In the genomic region with DNA sequence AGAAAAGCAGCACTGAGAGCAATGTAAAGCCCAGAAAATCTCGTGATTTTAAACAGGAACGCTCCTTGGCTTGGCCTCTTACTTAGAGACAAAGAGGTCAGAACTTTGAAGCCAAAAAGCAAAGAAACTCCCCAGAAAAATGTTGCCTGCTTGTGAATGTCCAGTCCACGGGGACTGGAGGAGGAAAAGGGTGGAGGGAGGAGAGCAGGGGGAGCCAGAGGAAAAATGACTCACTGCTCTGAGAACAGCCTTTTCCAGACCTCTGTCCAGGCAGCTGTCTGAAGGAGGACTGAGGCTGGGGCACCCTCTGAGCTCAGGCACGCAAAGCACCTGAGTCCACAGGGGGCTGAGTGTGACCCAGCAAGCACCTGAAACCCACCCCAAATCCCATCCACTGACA, we compare ENCODE assay signal across 9 cellular contexts.
A peak's percentile ranks its signal among the peaks of the same experiment; 100 is the strongest.
DNase-seq lines count a peak whose midpoint lies in the region; ATAC-seq, FAIRE-seq and TF ChIP-seq lines count a peak whose summit lies in the region.
"Had no signal": no experiment of that assay in that cellular context is flagged by ENCODE, and none has a peak within 500 bp of the region (broad histone marks: within the 10 kb centered on the region; RNA-seq: fewer than 3 reads in every experiment).

No MANE protein-coding gene starts in this region.

- CTCF ChIA-PET in MCF 10A (lab: Yijun Ruan, JAX): interaction anchor here (1.1 kb wide), 1 partner anchor 84 kb away, joined by 3 read pairs; no protein-coding TSS in a partner anchor

- no peak overlapping the region for H3K56ac ChIP-seq in H9 (ENCODE audit: insufficient read length, low read depth, low read length)

- H3K23me2 ChIP-seq in H9 (ENCODE audit: insufficient read length, low read depth, low read length, poor library complexity, severe bottlenecking): no peaks in the 10 kb centered on the region

- no peak overlapping the region for H3T11ph ChIP-seq in H9 (ENCODE audit: low read length)

- no peaks in the 10 kb centered on the region for H3K79me1 ChIP-seq in H9 (ENCODE audit: insufficient read depth, low read depth, low read length, poor library complexity, severe bottlenecking)

- no peak overlapping the region for H2BK5ac ChIP-seq in H9 (ENCODE audit: insufficient read length, low read length)

- H3K9ac ChIP-seq in H9 (ENCODE audit: extremely low read depth, insufficient read length, low read length): no peak overlapping the region

- no peak overlapping the region for H3K4me2 ChIP-seq in H9 (ENCODE audit: insufficient read depth, insufficient read length, low read length)

- no peak for ATAC-seq in HG03196 (IDR thresholded peaks at IDR 0.05; ENCODE audit: unreplicated experiment)

- H3K14ac ChIP-seq in H9 (ENCODE audit: insufficient read depth, low read length): no peak overlapping the region

- H3K79me2 ChIP-seq in H9 (ENCODE audit: insufficient read depth, low read length): no peaks in the 10 kb centered on the region; the same call in 1 of the 2 replicates

- H2AFZ ChIP-seq in H9 (ENCODE audit: low read length): no peak overlapping the region

- H2BK15ac ChIP-seq in H9 (ENCODE audit: low read depth, low read length): no peak overlapping the region

- no TSS peak for BruUV-seq in MCF 10A (replicated peaks; lab: Mats Ljungman, UMichigan)

- H3K4me3 ChIP-seq in kidney epithelial cell (ENCODE audit: low read depth, low read length): no peak overlapping the region

- no peak overlapping the region for H3K4ac ChIP-seq in H9 (ENCODE audit: low read depth, low read length)

- H3K4me1 ChIP-seq in H9 (ENCODE audit: insufficient read depth, low read length): peaks cover 7% of the 10 kb centered on the region; the same call in 1 of the 2 replicates

- no peak overlapping the region for H4K91ac ChIP-seq in H9 (ENCODE audit: insufficient read length, low read depth, low read length)

- no peak overlapping the region for H3K27ac ChIP-seq in H9 (ENCODE audit: insufficient read length, low read depth, low read length)

- no peak for TF ChIP-seq POLR2A in GM12892 (IDR thresholded peaks at IDR 0.05; ENCODE audit: low read depth, low read length)

- no peak for TF ChIP-seq CTCF in H9 (conservative IDR thresholded peaks at IDR 0.05)
- TF ChIP-seq CTCF in MCF 10A (IDR thresholded peaks at IDR 0.05; ENCODE audit: unreplicated experiment): no peak
- no peak for TF ChIP-seq CTCF in kidney epithelial cell (IDR thresholded peaks at IDR 0.05; ENCODE audit: insufficient read depth, low read length, poor library complexity, severe bottlenecking)

- no peak overlapping the region for H2BK20ac ChIP-seq in H9 (ENCODE audit: low read depth, low read length, poor library complexity, severe bottlenecking)

- H3K4me3 Mint-ChIP-seq in H9 (no peak overlapping the region), MCF 10A (ENCODE audit: unreplicated experiment) (peak overlapping the region; percentile 18)

- no peak for DNase-seq in H9
- peak; percentile 71 for DNase-seq in MCF 10A (ENCODE audit: unreplicated experiment)
- peak; percentile 56 for DNase-seq in kidney epithelial cell (ENCODE audit: low read depth)
- peak; percentile 65 for DNase-seq in smooth muscle cell of the brain vasculature (ENCODE audit: low read depth, low spot score)
- no peak for DNase-seq in activated T-cell treated with anti-CD3 and anti-CD28 coated beads for 4 hours
- no peak for DNase-seq in GM12892 (ENCODE audit: insufficient read length)
- DNase-seq in stimulated activated CD4-positive, alpha-beta T cell treated with anti-CD3 and anti-CD28 coated beads, Interleukin-15, amount 100 ng/mL, for 24 hours: no peak
- DNase-seq: SIG-M5 had no signal

- H3K27me3 Mint-ChIP-seq in H9 (ENCODE audit: low read depth) (no peaks in the 10 kb centered on the region), MCF 10A (ENCODE audit: insufficient read depth, unreplicated experiment) (no peaks in the 10 kb centered on the region)

- no peak overlapping the region for H2AK5ac ChIP-seq in H9 (ENCODE audit: insufficient read length, low read length)

- no peak overlapping the region for H3K23ac ChIP-seq in H9 (ENCODE audit: insufficient read length, low read depth, low read length)

- intact Hi-C loops in MCF 10A (cut with micrococcal nuclease): no loop called here

- POLR2A ChIA-PET in MCF 10A (lab: Yijun Ruan, JAX): interaction anchor here (0.5 to 1.3 kb wide), 4 partner anchors 11 to 146 kb away, joined by 3 to 8 read pairs (median 4); a partner anchor contains a TSS

- H2BK12ac ChIP-seq in H9 (ENCODE audit: insufficient read length, low read depth, low read length): no peak overlapping the region

- WGBS in H9 (ENCODE audit: extremely low coverage, insufficient read length, low lambda C conversion rate): no CpG with 5 or more reads among the region's 4 CpGs

- no peak overlapping the region for H3K18ac ChIP-seq in H9 (ENCODE audit: insufficient read length, low read depth, low read length)

- H3K36me3 Mint-ChIP-seq in H9 (ENCODE audit: insufficient read depth in 1 of 3, low read depth in 3 of 3): peaks cover 18 to 58% (median 37%) of the 10 kb centered on the region in 3 experiments; a peak in 6 of 7 replicates
- peaks cover 45% of the 10 kb centered on the region for H3K36me3 Mint-ChIP-seq in MCF 10A (ENCODE audit: insufficient read depth, unreplicated experiment)

- no peaks in the 10 kb centered on the region for H4K20me1 ChIP-seq in H9 (ENCODE audit: control insufficient read depth, insufficient read depth, insufficient read length)

- H4K8ac ChIP-seq in H9 (replicated peaks; ENCODE audit: insufficient read length, low read depth, low read length): no peak overlapping the region

- H3K36me3 ChIP-seq in kidney epithelial cell (ENCODE audit: control insufficient read depth, insufficient read depth, low read length): no peaks in the 10 kb centered on the region

- H3K27me3 ChIP-seq in H9 (ENCODE audit: insufficient read depth, low read length): no peaks in the 10 kb centered on the region
- no peaks in the 10 kb centered on the region for H3K27me3 ChIP-seq in kidney epithelial cell (ENCODE audit: control insufficient read depth, insufficient read depth, low read length)

- no peaks in the 10 kb centered on the region for H3K9me3 ChIP-seq in H9 (ENCODE audit: control insufficient read depth, low read depth, low read length)

- H3K4me1 Mint-ChIP-seq in H9 (peaks cover 42 to 59% of the 10 kb centered on the region in 2 experiments), MCF 10A (ENCODE audit: insufficient read depth, unreplicated experiment) (peaks cover 51% of the 10 kb centered on the region)

- H3K9me3 Mint-ChIP-seq in H9 (no peaks in the 10 kb centered on the region), MCF 10A (ENCODE audit: unreplicated experiment) (no peaks in the 10 kb centered on the region)

- H2BK120ac ChIP-seq in H9 (ENCODE audit: low read depth, low read length, poor library complexity, severe bottlenecking): no peak overlapping the region

- no peak for FAIRE-seq in GM12892 (lab: Jason Lieb, UNC)

- no peak overlapping the region for H4K5ac ChIP-seq in H9 (ENCODE audit: insufficient read length, low read depth, low read length)

- H3K27ac Mint-ChIP-seq in H9 (peak overlapping the region; percentile 52 to 92 (median 52); a peak in 5 of 7 replicates), MCF 10A (ENCODE audit: low read depth, unreplicated experiment) (peak overlapping the region; percentile 28)

Comparison
In these comparisons a context has a peak if more than half of its experiments do, and no peak if none do; other contexts are left out.
1. DNase-seq: peak in MCF 10A (single experiment), kidney epithelial cell (single experiment) and smooth muscle cell of the brain vasculature (single experiment); none in H9 (single experiment), activated T-cell treated with anti-CD3 and anti-CD28 coated beads for 4 hours (single experiment), GM12892 (single experiment) and stimulated activated CD4-positive, alpha-beta T cell treated with anti-CD3 and anti-CD28 coated beads, Interleukin-15, amount 100 ng/mL, for 24 hours (single experiment).